In genomic region chr2:23904215-23904614, GRCh38 we compare ENCODE assay signal across 30 cellular contexts. TPM values are rescaled to one million over a fixed set of nuclear protein-coding genes. Genes with fewer than 3 reads are reported as not detected.
DNase-seq lines count a peak whose midpoint lies in the region; ATAC-seq and TF ChIP-seq lines count a peak whose summit lies in the region.
"Had no signal": no experiment of that assay in that cellular context is flagged by ENCODE, and none has a peak within 500 bp of the region (broad histone marks: within the 10 kb centered on the region; RNA-seq: fewer than 3 reads in every experiment).

No MANE protein-coding gene starts in this region.

- ATAC-seq in naive thymus-derived CD8-positive, alpha-beta T cell = no peak
- ATAC-seq in HG03521 (IDR thresholded peaks at IDR 0.05; ENCODE audit: unreplicated experiment) = no peak
- ATAC-seq: body of pancreas, PC-3, Right ventricle myocardium inferior had no signal

- H3K36me3 Mint-ChIP-seq in Calu3 (ENCODE audit: insufficient read depth, unreplicated experiment) (no peaks in the 10 kb centered on the region), neural crest cell (ENCODE audit: low read depth) (no peaks in the 10 kb centered on the region)
- H3K36me3 Mint-ChIP-seq in naive thymus-derived CD8-positive, alpha-beta T cell = peaks cover 0 to 9% (median 0%) of the 10 kb centered on the region in 3 donors
- H3K36me3 Mint-ChIP-seq: immature natural killer cell had no signal

- H3K79me2 ChIP-seq in mammary epithelial cell (ENCODE audit: insufficient read depth, low read length) = peaks cover 37% of the 10 kb centered on the region

- H2AFZ ChIP-seq in mammary epithelial cell (ENCODE audit: low read depth, low read length) = no peak overlapping the region

- DNase-seq in Calu3 (no peak), HEK293T (ENCODE audit: extremely low spot score) (no peak), mammary epithelial cell (no peak), neural crest cell (ENCODE audit: low read depth, low spot score) (no peak), H7 (no peak)
- no peak for DNase-seq in naive thymus-derived CD8-positive, alpha-beta T cell
- DNase-seq: activated CD4-positive, alpha-beta T cell treated with anti-CD3 and anti-CD28 coated beads, Interleukin-2, amount 50 U/mL, for 48 hours; activated CD4-positive, CD25-positive, alpha-beta regulatory T cell treated with anti-CD3 and anti-CD28 coated beads, Interleukin-2, amount 50 U/mL, for 72 hours; activated gamma-delta T cell treated with Interleukin-2 at 50 U/mL for 16 hours; activated T-cell treated with anti-CD3 and anti-CD28 coated beads, Interleukin-2, amount 50 U/mL, for 48 hours; adrenal gland; BE2C; body of pancreas; CD8-positive, alpha-beta memory T cell; effector CD4-positive, alpha-beta T cell; immature natural killer cell; NCI-H1436; NCI-H2081; NCI-H226; NCI-H526 treated with DMSO at 0.1 percent for 48 hours; NK-92 treated with Interleukin-12 subunit alpha and Interleukin-12 subunit beta, amount 100 ng/mL, for 24 hours; PC-3; sigmoid colon; stimulated activated CD4-positive, alpha-beta T cell treated with anti-CD3 and anti-CD28 coated beads, Interleukin-4, amount 100 ng/mL, for 1 hour; tibial artery had no signal

- H3K9me3 ChIP-seq in mammary epithelial cell (replicated peaks; ENCODE audit: insufficient read depth, low read length) = no peaks in the 10 kb centered on the region
- H3K9me3 ChIP-seq: adrenal gland, BE2C, body of pancreas, sigmoid colon, tibial artery had no signal

- H3K4me3 ChIP-seq in mammary epithelial cell (replicated peaks in 1 of 3; ENCODE audit: insufficient read depth in 1 of 3, low read depth in 2 of 3, low read length in 3 of 3) (no peak overlapping the region), H7 (ENCODE audit: insufficient read depth, low read depth, low read length) (no peak overlapping the region)
- H3K4me3 ChIP-seq: adrenal gland, body of pancreas, sigmoid colon, tibial artery had no signal

- no peak overlapping the region for H3K4me2 ChIP-seq in mammary epithelial cell (ENCODE audit: insufficient read depth, low read depth, low read length)
- H3K4me2 ChIP-seq: KMS-11 had no signal

- no peaks in the 10 kb centered on the region for H3K27me3 ChIP-seq in mammary epithelial cell (ENCODE audit: insufficient read depth, low read length)
- H3K27me3 ChIP-seq in H7 (ENCODE audit: control insufficient read depth, insufficient read depth, low read length) = no peaks in the 10 kb centered on the region
- H3K27me3 ChIP-seq: adrenal gland, BE2C, body of pancreas, sigmoid colon, tibial artery had no signal

- TF ChIP-seq CTCF in Calu3 (IDR thresholded peaks at IDR 0.05; ENCODE audit: unreplicated experiment) (no peak), mammary epithelial cell (conservative IDR thresholded peaks at IDR 0.05 in 1 of 2, IDR thresholded peaks at IDR 0.05 in 1 of 2; ENCODE audit: extremely low read depth in 1 of 2, insufficient read depth in 1 of 2, low read depth in 1 of 2, low read length in 2 of 2) (no peak), neural crest cell (conservative IDR thresholded peaks at IDR 0.05) (no peak)

- H3K4me1 Mint-ChIP-seq in Calu3 (ENCODE audit: low read depth, unreplicated experiment) (peaks cover 24% of the 10 kb centered on the region), neural crest cell (peaks cover 16% of the 10 kb centered on the region)
- H3K4me1 Mint-ChIP-seq in naive thymus-derived CD8-positive, alpha-beta T cell = peaks cover 17 to 53% (median 43%) of the 10 kb centered on the region in 4 donors

- H3K4me1 ChIP-seq in mammary epithelial cell (ENCODE audit: insufficient read depth, low read length) = peaks cover 37% of the 10 kb centered on the region
- H3K4me1 ChIP-seq: BE2C had no signal

- H3K27ac Mint-ChIP-seq in Calu3 (ENCODE audit: unreplicated experiment) = peak overlapping the region; percentile 11
- peak overlapping the region; percentile 2 for H3K27ac Mint-ChIP-seq in neural crest cell (ENCODE audit: unreplicated experiment)
- H3K27ac Mint-ChIP-seq in naive thymus-derived CD8-positive, alpha-beta T cell = peak overlapping the region in 3 of 10 donors; percentile 9 to 48 (median 26)

- H3K36me3 ChIP-seq in mammary epithelial cell (ENCODE audit: insufficient read depth, low read length) (no peaks in the 10 kb centered on the region), H7 (replicated peaks; ENCODE audit: control insufficient read depth, insufficient read depth, low read length) (no peaks in the 10 kb centered on the region)
- H3K36me3 ChIP-seq: adrenal gland, BE2C, sigmoid colon, tibial artery had no signal

- 5% methylated on average over 1 of the region's 1 CpG for WGBS in mammary epithelial cell (ENCODE audit: low coverage, missing lambda C conversion rate)

- H3K9me3 Mint-ChIP-seq in Calu3 (ENCODE audit: low read depth, unreplicated experiment) (no peaks in the 10 kb centered on the region), neural crest cell (no peaks in the 10 kb centered on the region)
- no peaks in the 10 kb centered on the region for H3K9me3 Mint-ChIP-seq in naive thymus-derived CD8-positive, alpha-beta T cell
- H3K9me3 Mint-ChIP-seq: CD8-positive, alpha-beta memory T cell; immature natural killer cell had no signal

- BruUV-seq in Calu3 (replicated peaks; lab: Mats Ljungman, UMichigan) (no TSS peak), mammary epithelial cell (replicated peaks; lab: Mats Ljungman, UMichigan) (no TSS peak)

- H3K4me3 Mint-ChIP-seq in Calu3 (ENCODE audit: low read depth, unreplicated experiment) (no peak overlapping the region), neural crest cell (no peak overlapping the region)
- H3K4me3 Mint-ChIP-seq in naive thymus-derived CD8-positive, alpha-beta T cell = peak overlapping the region in 2 of 10 donors; percentile 26 to 44
- H3K4me3 Mint-ChIP-seq: CD8-positive, alpha-beta memory T cell; immature natural killer cell had no signal

- in situ Hi-C loops in mammary epithelial cell (cut with MboI; ENCODE audit: low sequenced_read_pairs in 2 of 2) = no loop called here

- POLR2A ChIA-PET in HEK293T (lab: Yijun Ruan, JAX) = interaction anchor here (2.4 kb wide), 1 partner anchor 23 kb away, joined by 9 read pairs; the partner anchor contains the start of gene ATAD2B
- POLR2A ChIA-PET in naive thymus-derived CD8-positive, alpha-beta T cell (lab: Charles Lee) = interaction anchor here (0.7 kb wide), 1 partner anchor 77 kb away, joined by 3 read pairs; no protein-coding TSS in a partner anchor

- intact Hi-C loops in Calu3 (cut with micrococcal nuclease; ENCODE audit: unreplicated experiment) (no loop called here), mammary epithelial cell (cut with micrococcal nuclease) (loop anchor here (5.0 kb wide), 1 partner anchor 77 kb away; no protein-coding TSS in a partner anchor)

- peak overlapping the region; percentile 55 for H3K27ac ChIP-seq in mammary epithelial cell (ENCODE audit: insufficient read depth, low read depth, low read length)
- H3K27ac ChIP-seq: adrenal gland, body of pancreas, HL-60, KMS-11 had no signal

- H3K9ac ChIP-seq in mammary epithelial cell (ENCODE audit: insufficient read depth, low read length) = no peak overlapping the region
- H3K9ac ChIP-seq: KMS-11 had no signal

- dilution Hi-C loops in mammary epithelial cell (cut with HindIII; ENCODE audit: low sequenced_read_pairs) = no loop called here

- CTCF ChIA-PET in Calu3 (lab: Charles Lee) (interaction anchor here (0.7 kb wide), 1 partner anchor 565 kb away, joined by 3 read pairs; no protein-coding TSS in a partner anchor), HEK293T (lab: Yijun Ruan, JAX) (no interaction called here), mammary epithelial cell (lab: Charles Lee; ENCODE audit: low non-redundant PET) (interaction anchor here (0.6 kb wide), 2 partner anchors 23 to 1617 kb away, joined by 3 read pairs; partner anchors contain the start of gene ATAD2B)

- peaks cover 2% of the 10 kb centered on the region for H4K20me1 ChIP-seq in mammary epithelial cell (ENCODE audit: insufficient read depth, low read length)

- H3K27me3 Mint-ChIP-seq in Calu3 (ENCODE audit: unreplicated experiment) = no peaks in the 10 kb centered on the region
- H3K27me3 Mint-ChIP-seq in neural crest cell (ENCODE audit: low read depth) = no peaks in the 10 kb centered on the region
- H3K27me3 Mint-ChIP-seq in naive thymus-derived CD8-positive, alpha-beta T cell = no peaks in the 10 kb centered on the region
- H3K27me3 Mint-ChIP-seq: CD8-positive, alpha-beta memory T cell; progenitor cell of endocrine pancreas had no signal

TF ChIP-seq in HEK293T, 16 proteins besides CTCF, POLR2A, EP300 and RAD21:
- TF ChIP-seq PKNOX1 (IDR thresholded peaks at IDR 0.05) = peak; percentile 42; the same call in 1 of the 2 replicates
- no peak for TF ChIP-seq FOXA1 (IDR thresholded peaks at IDR 0.05)

RNA-seq across cellular contexts. Expression of gene ATAD2B, which starts 22.7 kb away (rescaled TPM):
- 17.9 and 19.7 TPM in 2 replicates for total RNA-seq in Calu3 (2022)
- total RNA-seq in mammary epithelial cell = 10 to 100 TPM; 14.0 to 16.4 TPM
- polyA plus RNA-seq in mammary epithelial cell = 1.5 TPM
- polyA minus RNA-seq in mammary epithelial cell = 0.52 TPM
- total RNA-seq in neural crest cell = 29.4 and 32.9 TPM in 2 replicates
- 9.5 and 11.4 TPM in 2 replicates for total RNA-seq in H7 (2014; rRNA removed; shearing (Covaris generic))
- total RNA-seq in naive thymus-derived CD8-positive, alpha-beta T cell = 10 to 100 TPM; 40.2 to 41.4 TPM
- polyA plus RNA-seq in naive thymus-derived CD8-positive, alpha-beta T cell = 10 to 100 TPM in 1 of 3 donors, 1 to 10 TPM in 2; 7.2 to 11.4 (median 7.5) TPM

RNA-seq across cellular contexts. Expression of gene UBXN2A, which starts 36.0 kb away (rescaled TPM):
- total RNA-seq in Calu3 (2022) (12.8 and 15.1 TPM in 2 replicates), mammary epithelial cell (10 to 100 TPM; 18.7 to 19.1 TPM), neural crest cell (29.8 and 31.1 TPM in 2 replicates)
- 7.9 TPM for polyA plus RNA-seq in mammary epithelial cell
- polyA minus RNA-seq in mammary epithelial cell = 7.5 TPM
- 16.6 and 18.8 TPM in 2 replicates for total RNA-seq in H7 (2014; rRNA removed; shearing (Covaris generic))
- total RNA-seq in naive thymus-derived CD8-positive, alpha-beta T cell = 10 to 100 TPM; 14.4 to 14.6 TPM
- polyA plus RNA-seq in naive thymus-derived CD8-positive, alpha-beta T cell = 10 to 100 TPM; 13.1 to 13.6 (median 13.6) TPM
